Comparison of ENCODE assay signal across 1 cellular context in the genomic region with DNA sequence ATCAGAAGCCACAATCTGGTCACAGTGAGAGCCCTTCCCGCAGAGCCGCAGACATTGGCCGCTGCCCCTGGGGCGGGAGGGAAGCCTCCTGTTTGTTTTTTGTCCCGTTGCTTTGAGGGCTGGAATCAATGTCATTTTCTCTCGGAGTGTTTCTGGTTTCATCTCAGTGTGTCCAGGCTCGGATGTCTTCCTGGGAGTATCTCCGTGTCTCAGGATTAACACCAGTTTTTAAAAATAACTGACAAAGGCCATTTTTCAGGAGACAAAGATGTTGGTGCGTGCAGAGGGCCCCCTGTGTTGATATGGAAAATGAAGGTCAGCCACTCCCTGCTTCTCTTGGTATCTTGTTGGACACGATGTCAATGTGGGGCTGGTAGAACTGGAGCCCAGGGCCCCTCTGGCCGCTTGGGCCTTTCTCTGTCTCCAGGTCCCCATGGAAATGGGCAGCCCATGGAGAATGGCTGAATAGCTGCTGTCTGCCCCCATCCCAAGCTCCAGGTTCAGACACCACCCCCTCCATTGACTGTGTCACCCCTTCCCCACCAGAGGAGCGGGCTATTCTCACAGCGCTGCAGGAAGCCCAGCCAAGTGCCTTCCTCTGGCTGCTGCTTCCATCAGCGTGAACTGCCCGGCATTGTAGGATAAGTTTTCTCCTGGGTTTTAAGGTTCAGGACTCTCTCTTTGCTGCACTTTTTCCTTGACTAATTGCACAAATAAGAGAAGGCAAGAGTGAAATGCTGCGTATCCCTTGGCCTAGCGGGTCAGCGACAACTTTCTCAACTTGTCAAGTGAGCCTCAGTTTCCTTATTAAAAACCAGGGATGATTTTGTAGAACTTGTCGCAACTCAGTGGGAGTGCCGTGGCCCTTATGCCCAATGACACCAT.
A peak's percentile ranks its signal among the peaks of the same experiment; 100 is the strongest.
TF ChIP-seq lines count a peak whose summit lies in the region.

No MANE protein-coding gene starts in this region.

TF ChIP-seq in K562, 482 proteins besides CTCF, POLR2A, EP300 and RAD21 (continued from another document and continues in another):
- TF ChIP-seq, protein P1, sequence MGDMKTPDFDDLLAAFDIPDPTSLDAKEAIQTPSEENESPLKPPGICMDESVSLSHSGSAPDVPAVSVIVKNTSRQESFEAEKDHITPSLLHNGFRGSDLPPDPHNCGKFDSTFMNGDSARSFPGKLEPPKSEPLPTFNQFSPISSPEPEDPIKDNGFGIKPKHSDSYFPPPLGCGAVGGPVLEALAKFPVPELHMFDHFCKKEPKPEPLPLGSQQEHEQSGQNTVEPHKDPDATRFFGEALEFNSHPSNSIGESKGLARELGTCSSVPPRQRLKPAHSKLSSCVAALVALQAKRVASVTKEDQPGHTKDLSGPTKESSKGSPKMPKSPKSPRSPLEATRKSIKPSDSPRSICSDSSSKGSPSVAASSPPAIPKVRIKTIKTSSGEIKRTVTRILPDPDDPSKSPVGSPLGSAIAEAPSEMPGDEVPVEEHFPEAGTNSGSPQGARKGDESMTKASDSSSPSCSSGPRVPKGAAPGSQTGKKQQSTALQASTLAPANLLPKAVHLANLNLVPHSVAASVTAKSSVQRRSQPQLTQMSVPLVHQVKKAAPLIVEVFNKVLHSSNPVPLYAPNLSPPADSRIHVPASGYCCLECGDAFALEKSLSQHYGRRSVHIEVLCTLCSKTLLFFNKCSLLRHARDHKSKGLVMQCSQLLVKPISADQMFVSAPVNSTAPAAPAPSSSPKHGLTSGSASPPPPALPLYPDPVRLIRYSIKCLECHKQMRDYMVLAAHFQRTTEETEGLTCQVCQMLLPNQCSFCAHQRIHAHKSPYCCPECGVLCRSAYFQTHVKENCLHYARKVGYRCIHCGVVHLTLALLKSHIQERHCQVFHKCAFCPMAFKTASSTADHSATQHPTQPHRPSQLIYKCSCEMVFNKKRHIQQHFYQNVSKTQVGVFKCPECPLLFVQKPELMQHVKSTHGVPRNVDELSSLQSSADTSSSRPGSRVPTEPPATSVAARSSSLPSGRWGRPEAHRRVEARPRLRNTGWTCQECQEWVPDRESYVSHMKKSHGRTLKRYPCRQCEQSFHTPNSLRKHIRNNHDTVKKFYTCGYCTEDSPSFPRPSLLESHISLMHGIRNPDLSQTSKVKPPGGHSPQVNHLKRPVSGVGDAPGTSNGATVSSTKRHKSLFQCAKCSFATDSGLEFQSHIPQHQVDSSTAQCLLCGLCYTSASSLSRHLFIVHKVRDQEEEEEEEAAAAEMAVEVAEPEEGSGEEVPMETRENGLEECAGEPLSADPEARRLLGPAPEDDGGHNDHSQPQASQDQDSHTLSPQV (IDR thresholded peaks at IDR 0.05), result 0 out of 2 replicates have a peak, but pooled peaks have one; percentile 45
- no peak for TF ChIP-seq ZNF707 (CRISPR knock-in tag; conservative IDR thresholded peaks at IDR 0.05)
- TF ChIP-seq ZNF778 (CRISPR knock-in tag; IDR thresholded peaks at IDR 0.05), result no peak
- no peak for TF ChIP-seq ZNF311 (CRISPR knock-in tag; IDR thresholded peaks at IDR 0.05)
- TF ChIP-seq ZSCAN32 (CRISPR knock-in tag; IDR thresholded peaks at IDR 0.05), result no peak
- no peak for TF ChIP-seq SIX5 (IDR thresholded peaks at IDR 0.05; ENCODE audit: borderline replicate concordance in 1 of 2, insufficient read depth in 1 of 2, low read depth in 1 of 2, low read length in 2 of 2)
- TF ChIP-seq ZBTB7A (IDR thresholded peaks at IDR 0.05; ENCODE audit: borderline replicate concordance, control insufficient read depth, low read depth, low read length), result no peak
- TF ChIP-seq MCM3 (IDR thresholded peaks at IDR 0.05), result no peak
- TF ChIP-seq DPF2 (IDR thresholded peaks at IDR 0.05), result no peak
- no peak for TF ChIP-seq TAF1 (IDR thresholded peaks at IDR 0.05; ENCODE audit: control insufficient read depth, extremely low read depth, insufficient read depth, low read length, severe bottlenecking)
- TF ChIP-seq ZHX1 (conservative IDR thresholded peaks at IDR 0.05; ENCODE audit: low read length), result no peak
- no peak for TF ChIP-seq ZNF699 (CRISPR knock-in tag; IDR thresholded peaks at IDR 0.05; ENCODE audit: insufficient replicate concordance)
- TF ChIP-seq PRMT5 (CRISPR knock-in tag; IDR thresholded peaks at IDR 0.05), result no peak
- no peak for TF ChIP-seq TCF7 (IDR thresholded peaks at IDR 0.05; ENCODE audit: borderline replicate concordance)
- TF ChIP-seq E2F6 (IDR thresholded peaks at IDR 0.05; ENCODE audit: borderline replicate concordance in 1 of 2, extremely low read depth in 1 of 2, insufficient read depth in 1 of 2, insufficient read length in 1 of 2, low read depth in 1 of 2, low read length in 1 of 2, poor library complexity in 1 of 2, severe bottlenecking in 1 of 2), result peak in 1 of 2 experiments; percentile 35
- no peak for TF ChIP-seq ELF2 (CRISPR knock-in tag; IDR thresholded peaks at IDR 0.05)
- TF ChIP-seq ZFPM2 (CRISPR knock-in tag; IDR thresholded peaks at IDR 0.05), result no peak
- TF ChIP-seq MEIS2 (IDR thresholded peaks at IDR 0.05; ENCODE audit: partially characterized antibody), result no peak
- no peak for TF ChIP-seq CBFA2T2 (conservative IDR thresholded peaks at IDR 0.05)
- TF ChIP-seq ZKSCAN1 (IDR thresholded peaks at IDR 0.05; ENCODE audit: low read depth, low read length), result no peak
- TF ChIP-seq, protein P2, sequence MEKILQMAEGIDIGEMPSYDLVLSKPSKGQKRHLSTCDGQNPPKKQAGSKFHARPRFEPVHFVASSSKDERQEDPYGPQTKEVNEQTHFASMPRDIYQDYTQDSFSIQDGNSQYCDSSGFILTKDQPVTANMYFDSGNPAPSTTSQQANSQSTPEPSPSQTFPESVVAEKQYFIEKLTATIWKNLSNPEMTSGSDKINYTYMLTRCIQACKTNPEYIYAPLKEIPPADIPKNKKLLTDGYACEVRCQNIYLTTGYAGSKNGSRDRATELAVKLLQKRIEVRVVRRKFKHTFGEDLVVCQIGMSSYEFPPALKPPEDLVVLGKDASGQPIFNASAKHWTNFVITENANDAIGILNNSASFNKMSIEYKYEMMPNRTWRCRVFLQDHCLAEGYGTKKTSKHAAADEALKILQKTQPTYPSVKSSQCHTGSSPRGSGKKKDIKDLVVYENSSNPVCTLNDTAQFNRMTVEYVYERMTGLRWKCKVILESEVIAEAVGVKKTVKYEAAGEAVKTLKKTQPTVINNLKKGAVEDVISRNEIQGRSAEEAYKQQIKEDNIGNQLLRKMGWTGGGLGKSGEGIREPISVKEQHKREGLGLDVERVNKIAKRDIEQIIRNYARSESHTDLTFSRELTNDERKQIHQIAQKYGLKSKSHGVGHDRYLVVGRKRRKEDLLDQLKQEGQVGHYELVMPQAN (IDR thresholded peaks at IDR 0.05; ENCODE audit: borderline replicate concordance), result no peak
- no peak for TF ChIP-seq NCOR1 (IDR thresholded peaks at IDR 0.05)
- TF ChIP-seq SETDB1 (IDR thresholded peaks at IDR 0.05; ENCODE audit: low read length), result no peak
- no peak for TF ChIP-seq JUNB (CRISPR knock-in tag; conservative IDR thresholded peaks at IDR 0.05)
- no peak for TF ChIP-seq IRF2 (CRISPR knock-in tag; IDR thresholded peaks at IDR 0.05)
- no peak for TF ChIP-seq ZNF766 (CRISPR knock-in tag; conservative IDR thresholded peaks at IDR 0.05)
- TF ChIP-seq, protein P3, sequence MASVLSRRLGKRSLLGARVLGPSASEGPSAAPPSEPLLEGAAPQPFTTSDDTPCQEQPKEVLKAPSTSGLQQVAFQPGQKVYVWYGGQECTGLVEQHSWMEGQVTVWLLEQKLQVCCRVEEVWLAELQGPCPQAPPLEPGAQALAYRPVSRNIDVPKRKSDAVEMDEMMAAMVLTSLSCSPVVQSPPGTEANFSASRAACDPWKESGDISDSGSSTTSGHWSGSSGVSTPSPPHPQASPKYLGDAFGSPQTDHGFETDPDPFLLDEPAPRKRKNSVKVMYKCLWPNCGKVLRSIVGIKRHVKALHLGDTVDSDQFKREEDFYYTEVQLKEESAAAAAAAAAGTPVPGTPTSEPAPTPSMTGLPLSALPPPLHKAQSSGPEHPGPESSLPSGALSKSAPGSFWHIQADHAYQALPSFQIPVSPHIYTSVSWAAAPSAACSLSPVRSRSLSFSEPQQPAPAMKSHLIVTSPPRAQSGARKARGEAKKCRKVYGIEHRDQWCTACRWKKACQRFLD (CRISPR knock-in tag; IDR thresholded peaks at IDR 0.05), result no peak
- no peak for TF ChIP-seq MAFG (tag; conservative IDR thresholded peaks at IDR 0.05)
- TF ChIP-seq, protein P4, sequence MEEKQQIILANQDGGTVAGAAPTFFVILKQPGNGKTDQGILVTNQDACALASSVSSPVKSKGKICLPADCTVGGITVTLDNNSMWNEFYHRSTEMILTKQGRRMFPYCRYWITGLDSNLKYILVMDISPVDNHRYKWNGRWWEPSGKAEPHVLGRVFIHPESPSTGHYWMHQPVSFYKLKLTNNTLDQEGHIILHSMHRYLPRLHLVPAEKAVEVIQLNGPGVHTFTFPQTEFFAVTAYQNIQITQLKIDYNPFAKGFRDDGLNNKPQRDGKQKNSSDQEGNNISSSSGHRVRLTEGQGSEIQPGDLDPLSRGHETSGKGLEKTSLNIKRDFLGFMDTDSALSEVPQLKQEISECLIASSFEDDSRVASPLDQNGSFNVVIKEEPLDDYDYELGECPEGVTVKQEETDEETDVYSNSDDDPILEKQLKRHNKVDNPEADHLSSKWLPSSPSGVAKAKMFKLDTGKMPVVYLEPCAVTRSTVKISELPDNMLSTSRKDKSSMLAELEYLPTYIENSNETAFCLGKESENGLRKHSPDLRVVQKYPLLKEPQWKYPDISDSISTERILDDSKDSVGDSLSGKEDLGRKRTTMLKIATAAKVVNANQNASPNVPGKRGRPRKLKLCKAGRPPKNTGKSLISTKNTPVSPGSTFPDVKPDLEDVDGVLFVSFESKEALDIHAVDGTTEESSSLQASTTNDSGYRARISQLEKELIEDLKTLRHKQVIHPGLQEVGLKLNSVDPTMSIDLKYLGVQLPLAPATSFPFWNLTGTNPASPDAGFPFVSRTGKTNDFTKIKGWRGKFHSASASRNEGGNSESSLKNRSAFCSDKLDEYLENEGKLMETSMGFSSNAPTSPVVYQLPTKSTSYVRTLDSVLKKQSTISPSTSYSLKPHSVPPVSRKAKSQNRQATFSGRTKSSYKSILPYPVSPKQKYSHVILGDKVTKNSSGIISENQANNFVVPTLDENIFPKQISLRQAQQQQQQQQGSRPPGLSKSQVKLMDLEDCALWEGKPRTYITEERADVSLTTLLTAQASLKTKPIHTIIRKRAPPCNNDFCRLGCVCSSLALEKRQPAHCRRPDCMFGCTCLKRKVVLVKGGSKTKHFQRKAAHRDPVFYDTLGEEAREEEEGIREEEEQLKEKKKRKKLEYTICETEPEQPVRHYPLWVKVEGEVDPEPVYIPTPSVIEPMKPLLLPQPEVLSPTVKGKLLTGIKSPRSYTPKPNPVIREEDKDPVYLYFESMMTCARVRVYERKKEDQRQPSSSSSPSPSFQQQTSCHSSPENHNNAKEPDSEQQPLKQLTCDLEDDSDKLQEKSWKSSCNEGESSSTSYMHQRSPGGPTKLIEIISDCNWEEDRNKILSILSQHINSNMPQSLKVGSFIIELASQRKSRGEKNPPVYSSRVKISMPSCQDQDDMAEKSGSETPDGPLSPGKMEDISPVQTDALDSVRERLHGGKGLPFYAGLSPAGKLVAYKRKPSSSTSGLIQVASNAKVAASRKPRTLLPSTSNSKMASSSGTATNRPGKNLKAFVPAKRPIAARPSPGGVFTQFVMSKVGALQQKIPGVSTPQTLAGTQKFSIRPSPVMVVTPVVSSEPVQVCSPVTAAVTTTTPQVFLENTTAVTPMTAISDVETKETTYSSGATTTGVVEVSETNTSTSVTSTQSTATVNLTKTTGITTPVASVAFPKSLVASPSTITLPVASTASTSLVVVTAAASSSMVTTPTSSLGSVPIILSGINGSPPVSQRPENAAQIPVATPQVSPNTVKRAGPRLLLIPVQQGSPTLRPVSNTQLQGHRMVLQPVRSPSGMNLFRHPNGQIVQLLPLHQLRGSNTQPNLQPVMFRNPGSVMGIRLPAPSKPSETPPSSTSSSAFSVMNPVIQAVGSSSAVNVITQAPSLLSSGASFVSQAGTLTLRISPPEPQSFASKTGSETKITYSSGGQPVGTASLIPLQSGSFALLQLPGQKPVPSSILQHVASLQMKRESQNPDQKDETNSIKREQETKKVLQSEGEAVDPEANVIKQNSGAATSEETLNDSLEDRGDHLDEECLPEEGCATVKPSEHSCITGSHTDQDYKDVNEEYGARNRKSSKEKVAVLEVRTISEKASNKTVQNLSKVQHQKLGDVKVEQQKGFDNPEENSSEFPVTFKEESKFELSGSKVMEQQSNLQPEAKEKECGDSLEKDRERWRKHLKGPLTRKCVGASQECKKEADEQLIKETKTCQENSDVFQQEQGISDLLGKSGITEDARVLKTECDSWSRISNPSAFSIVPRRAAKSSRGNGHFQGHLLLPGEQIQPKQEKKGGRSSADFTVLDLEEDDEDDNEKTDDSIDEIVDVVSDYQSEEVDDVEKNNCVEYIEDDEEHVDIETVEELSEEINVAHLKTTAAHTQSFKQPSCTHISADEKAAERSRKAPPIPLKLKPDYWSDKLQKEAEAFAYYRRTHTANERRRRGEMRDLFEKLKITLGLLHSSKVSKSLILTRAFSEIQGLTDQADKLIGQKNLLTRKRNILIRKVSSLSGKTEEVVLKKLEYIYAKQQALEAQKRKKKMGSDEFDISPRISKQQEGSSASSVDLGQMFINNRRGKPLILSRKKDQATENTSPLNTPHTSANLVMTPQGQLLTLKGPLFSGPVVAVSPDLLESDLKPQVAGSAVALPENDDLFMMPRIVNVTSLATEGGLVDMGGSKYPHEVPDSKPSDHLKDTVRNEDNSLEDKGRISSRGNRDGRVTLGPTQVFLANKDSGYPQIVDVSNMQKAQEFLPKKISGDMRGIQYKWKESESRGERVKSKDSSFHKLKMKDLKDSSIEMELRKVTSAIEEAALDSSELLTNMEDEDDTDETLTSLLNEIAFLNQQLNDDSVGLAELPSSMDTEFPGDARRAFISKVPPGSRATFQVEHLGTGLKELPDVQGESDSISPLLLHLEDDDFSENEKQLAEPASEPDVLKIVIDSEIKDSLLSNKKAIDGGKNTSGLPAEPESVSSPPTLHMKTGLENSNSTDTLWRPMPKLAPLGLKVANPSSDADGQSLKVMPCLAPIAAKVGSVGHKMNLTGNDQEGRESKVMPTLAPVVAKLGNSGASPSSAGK (IDR thresholded peaks at IDR 0.05), result 0 out of 2 replicates have a peak, but pooled peaks have one; percentile 31
